ENCODE assay signal across 1 cellular context in genomic region chr1:12275370-12275769, GRCh38.
TF ChIP-seq lines count a peak whose summit lies in the region.

No MANE protein-coding gene starts in this region.

TF ChIP-seq in K562, 482 proteins besides CTCF, POLR2A, EP300 and RAD21 (continued from another document):
- TF ChIP-seq, protein P1, sequence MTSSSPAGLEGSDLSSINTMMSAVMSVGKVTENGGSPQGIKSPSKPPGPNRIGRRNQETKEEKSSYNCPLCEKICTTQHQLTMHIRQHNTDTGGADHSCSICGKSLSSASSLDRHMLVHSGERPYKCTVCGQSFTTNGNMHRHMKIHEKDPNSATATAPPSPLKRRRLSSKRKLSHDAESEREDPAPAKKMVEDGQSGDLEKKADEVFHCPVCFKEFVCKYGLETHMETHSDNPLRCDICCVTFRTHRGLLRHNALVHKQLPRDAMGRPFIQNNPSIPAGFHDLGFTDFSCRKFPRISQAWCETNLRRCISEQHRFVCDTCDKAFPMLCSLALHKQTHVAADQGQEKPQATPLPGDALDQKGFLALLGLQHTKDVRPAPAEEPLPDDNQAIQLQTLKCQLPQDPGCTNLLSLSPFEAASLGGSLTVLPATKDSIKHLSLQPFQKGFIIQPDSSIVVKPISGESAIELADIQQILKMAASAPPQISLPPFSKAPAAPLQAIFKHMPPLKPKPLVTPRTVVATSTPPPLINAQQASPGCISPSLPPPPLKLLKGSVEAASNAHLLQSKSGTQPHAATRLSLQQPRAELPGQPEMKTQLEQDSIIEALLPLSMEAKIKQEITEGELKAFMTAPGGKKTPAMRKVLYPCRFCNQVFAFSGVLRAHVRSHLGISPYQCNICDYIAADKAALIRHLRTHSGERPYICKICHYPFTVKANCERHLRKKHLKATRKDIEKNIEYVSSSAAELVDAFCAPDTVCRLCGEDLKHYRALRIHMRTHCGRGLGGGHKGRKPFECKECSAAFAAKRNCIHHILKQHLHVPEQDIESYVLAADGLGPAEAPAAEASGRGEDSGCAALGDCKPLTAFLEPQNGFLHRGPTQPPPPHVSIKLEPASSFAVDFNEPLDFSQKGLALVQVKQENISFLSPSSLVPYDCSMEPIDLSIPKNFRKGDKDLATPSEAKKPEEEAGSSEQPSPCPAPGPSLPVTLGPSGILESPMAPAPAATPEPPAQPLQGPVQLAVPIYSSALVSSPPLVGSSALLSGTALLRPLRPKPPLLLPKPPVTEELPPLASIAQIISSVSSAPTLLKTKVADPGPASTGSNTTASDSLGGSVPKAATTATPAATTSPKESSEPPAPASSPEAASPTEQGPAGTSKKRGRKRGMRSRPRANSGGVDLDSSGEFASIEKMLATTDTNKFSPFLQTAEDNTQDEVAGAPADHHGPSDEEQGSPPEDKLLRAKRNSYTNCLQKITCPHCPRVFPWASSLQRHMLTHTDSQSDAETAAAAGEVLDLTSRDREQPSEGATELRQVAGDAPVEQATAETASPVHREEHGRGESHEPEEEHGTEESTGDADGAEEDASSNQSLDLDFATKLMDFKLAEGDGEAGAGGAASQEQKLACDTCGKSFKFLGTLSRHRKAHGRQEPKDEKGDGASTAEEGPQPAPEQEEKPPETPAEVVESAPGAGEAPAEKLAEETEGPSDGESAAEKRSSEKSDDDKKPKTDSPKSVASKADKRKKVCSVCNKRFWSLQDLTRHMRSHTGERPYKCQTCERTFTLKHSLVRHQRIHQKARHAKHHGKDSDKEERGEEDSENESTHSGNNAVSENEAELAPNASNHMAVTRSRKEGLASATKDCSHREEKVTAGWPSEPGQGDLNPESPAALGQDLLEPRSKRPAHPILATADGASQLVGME (CRISPR knock-in tag; IDR thresholded peaks at IDR 0.05), result no peak
- no peak for TF ChIP-seq NR4A1 (CRISPR knock-in tag; IDR thresholded peaks at IDR 0.05)
- no peak for TF ChIP-seq NR4A1 (tag; IDR thresholded peaks at IDR 0.05)
- TF ChIP-seq CREBBP (IDR thresholded peaks at IDR 0.05; ENCODE audit: low read depth, low read length), result no peak
- no peak for TF ChIP-seq ARNT (IDR thresholded peaks at IDR 0.05)
- no peak for TF ChIP-seq ZNF780A (CRISPR knock-in tag; IDR thresholded peaks at IDR 0.05)
